Comparison of ENCODE assay signal across 11 cellular contexts in the genomic region with DNA sequence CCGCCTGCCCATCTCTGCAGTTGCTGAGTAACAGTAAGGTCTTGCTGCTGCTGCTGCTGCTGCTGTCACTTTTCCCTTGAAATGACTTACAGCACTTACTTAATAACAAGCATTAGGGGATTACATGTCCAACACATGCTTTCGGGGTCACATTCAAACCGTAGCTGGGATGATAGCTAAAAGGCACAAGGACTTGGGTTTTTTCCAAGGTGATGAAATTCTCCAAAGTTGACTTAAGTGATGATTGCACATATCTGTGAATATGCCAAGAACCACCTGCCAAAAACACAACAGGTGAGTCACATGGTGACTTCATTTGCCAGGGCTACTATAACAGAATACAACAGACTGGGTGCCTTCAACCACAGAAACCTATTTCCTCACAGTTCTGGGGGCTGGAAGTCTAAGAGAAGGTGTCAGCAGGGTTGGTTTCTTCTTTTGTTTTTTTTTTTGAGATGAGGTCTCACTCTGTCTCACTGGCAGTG.
DNase-seq lines count a peak whose midpoint lies in the region; ATAC-seq and TF ChIP-seq lines count a peak whose summit lies in the region.
"Had no signal": no experiment of that assay in that cellular context is flagged by ENCODE, and none has a peak within 500 bp of the region (broad histone marks: within the 10 kb centered on the region; RNA-seq: fewer than 3 reads in every experiment).

No MANE protein-coding gene starts in this region.

- DNase-seq in activated gamma-delta T cell treated with Interleukin-2 at 50 U/mL for 16 hours, result peak; percentile 36
- DNase-seq in activated gamma-delta T cell (lab: John Stamatoyannopoulos, UW), result no peak
- DNase-seq in activated CD8-positive, alpha-beta T cell treated with anti-CD3 and anti-CD28 coated beads, Interleukin-2, amount 10 ng/mL, durations not matched to agents 7 days and 5 days, result peak; percentile 52
- peak; percentile 58 for DNase-seq in fibroblast of pulmonary artery (ENCODE audit: low read depth)
- DNase-seq in stimulated activated CD8-positive, alpha-beta memory T cell treated with anti-CD3 and anti-CD28 coated beads, Interleukin-4, amount 100 ng/mL, for 48 hours, result peak; percentile 58
- DNase-seq in chondrocyte (ENCODE audit: low spot score), result no peak
- DNase-seq: heart right ventricle, KG1 had no signal

- H3K9me3 Mint-ChIP-seq in activated CD8-positive, alpha-beta T cell treated with anti-CD3 and anti-CD28 coated beads, Interleukin-2, amount 10 ng/mL, durations not matched to agents 7 days and 5 days (ENCODE audit: insufficient read depth), result peaks cover 5% of the 10 kb centered on the region
- no peaks in the 10 kb centered on the region for H3K9me3 Mint-ChIP-seq in chondrocyte (ENCODE audit: low read depth)

- no peak overlapping the region for H3K4me3 ChIP-seq in fibroblast of pulmonary artery (replicated peaks; ENCODE audit: low read depth, low read length)
- H3K4me3 ChIP-seq: BLaER1, heart right ventricle had no signal

- CTCF ChIA-PET in activated CD8-positive, alpha-beta T cell treated with anti-CD3 and anti-CD28 coated beads, Interleukin-2, amount 10 ng/mL, durations not matched to agents 7 days and 5 days (lab: Charles Lee), result interaction anchor here (0.9 kb wide), 1 partner anchor 123 kb away, joined by 3 read pairs; no protein-coding TSS in a partner anchor

- no peak for TF ChIP-seq CTCF in fibroblast of pulmonary artery (IDR thresholded peaks at IDR 0.05; ENCODE audit: low read length, missing control alignments)
- no peak for TF ChIP-seq CTCF in chondrocyte (IDR thresholded peaks at IDR 0.05)

- ATAC-seq in activated CD8-positive, alpha-beta T cell treated with anti-CD3 and anti-CD28 coated beads, Interleukin-2, amount 10 ng/mL, durations not matched to agents 7 days and 5 days, result peak; percentile 53
- no peak for ATAC-seq in GM19397 (IDR thresholded peaks at IDR 0.05; ENCODE audit: unreplicated experiment)
- ATAC-seq in GM18867 (IDR thresholded peaks at IDR 0.05; ENCODE audit: unreplicated experiment), result no peak
- ATAC-seq: heart right ventricle had no signal

- POLR2A ChIA-PET in activated CD8-positive, alpha-beta T cell treated with anti-CD3 and anti-CD28 coated beads, Interleukin-2, amount 10 ng/mL, durations not matched to agents 7 days and 5 days (lab: Charles Lee), result interaction anchor here (0.6 kb wide), 1 partner anchor 236 kb away, joined by 3 read pairs; no protein-coding TSS in a partner anchor

- no peak overlapping the region for H3K4me3 Mint-ChIP-seq in activated CD8-positive, alpha-beta T cell treated with anti-CD3 and anti-CD28 coated beads, Interleukin-2, amount 10 ng/mL, durations not matched to agents 7 days and 5 days
- no peak overlapping the region for H3K4me3 Mint-ChIP-seq in chondrocyte (ENCODE audit: unreplicated experiment)

- H3K36me3 Mint-ChIP-seq in activated CD8-positive, alpha-beta T cell treated with anti-CD3 and anti-CD28 coated beads, Interleukin-2, amount 10 ng/mL, durations not matched to agents 7 days and 5 days (ENCODE audit: low read depth), result peaks cover 8% of the 10 kb centered on the region
- no peaks in the 10 kb centered on the region for H3K36me3 Mint-ChIP-seq in chondrocyte (ENCODE audit: low read depth)

- H3K27ac Mint-ChIP-seq in activated CD8-positive, alpha-beta T cell treated with anti-CD3 and anti-CD28 coated beads, Interleukin-2, amount 10 ng/mL, durations not matched to agents 7 days and 5 days, result no peak overlapping the region
- no peak overlapping the region for H3K27ac Mint-ChIP-seq in chondrocyte (ENCODE audit: unreplicated experiment)

- H3K4me1 Mint-ChIP-seq in activated CD8-positive, alpha-beta T cell treated with anti-CD3 and anti-CD28 coated beads, Interleukin-2, amount 10 ng/mL, durations not matched to agents 7 days and 5 days (ENCODE audit: low read depth), result peaks cover 44% of the 10 kb centered on the region
- peaks cover 48% of the 10 kb centered on the region for H3K4me1 Mint-ChIP-seq in chondrocyte (ENCODE audit: low read depth)

- H3K27me3 Mint-ChIP-seq in activated CD8-positive, alpha-beta T cell treated with anti-CD3 and anti-CD28 coated beads, Interleukin-2, amount 10 ng/mL, durations not matched to agents 7 days and 5 days (ENCODE audit: low read depth), result peaks cover 2% of the 10 kb centered on the region
- H3K27me3 Mint-ChIP-seq in chondrocyte (ENCODE audit: low read depth), result no peaks in the 10 kb centered on the region

Comparison
In these comparisons a context has a peak if more than half of its experiments do, and no peak if none do; other contexts are left out.
1. DNase-seq: peak in activated gamma-delta T cell treated with Interleukin-2 at 50 U/mL for 16 hours (single experiment), activated CD8-positive, alpha-beta T cell treated with anti-CD3 and anti-CD28 coated beads, Interleukin-2, amount 10 ng/mL, durations not matched to agents 7 days and 5 days (single experiment), fibroblast of pulmonary artery (single experiment) and stimulated activated CD8-positive, alpha-beta memory T cell treated with anti-CD3 and anti-CD28 coated beads, Interleukin-4, amount 100 ng/mL, for 48 hours (single experiment); none in activated gamma-delta T cell (single experiment) and chondrocyte (single experiment).